Comparison of ENCODE assay signal across 18 cellular contexts in the genomic region with DNA sequence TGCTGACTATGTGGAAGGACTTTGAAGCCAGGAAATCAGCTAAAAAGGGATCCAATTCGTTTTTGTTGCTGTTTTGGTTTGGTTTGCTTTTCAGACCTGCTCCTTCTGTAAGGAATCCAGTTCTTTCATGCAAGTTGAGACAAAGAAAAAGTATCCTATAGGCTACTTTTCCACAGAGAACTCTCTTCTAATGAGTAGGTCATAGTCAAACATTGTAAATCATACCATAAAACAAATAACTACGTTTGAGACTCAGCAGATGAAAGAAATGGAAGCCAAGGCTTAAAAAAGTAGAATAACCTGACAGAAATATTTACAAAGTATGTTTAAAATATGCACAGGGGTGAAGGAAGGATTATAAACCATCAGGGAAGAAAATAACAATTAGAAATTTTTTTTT. TPM values are rescaled to one million over a fixed set of nuclear protein-coding genes. Genes with fewer than 3 reads are reported as not detected.
DNase-seq lines count a peak whose midpoint lies in the region; ATAC-seq and TF ChIP-seq lines count a peak whose summit lies in the region.
"Had no signal": no experiment of that assay in that cellular context is flagged by ENCODE, and none has a peak within 500 bp of the region (broad histone marks: within the 10 kb centered on the region; RNA-seq: fewer than 3 reads in every experiment).

No MANE protein-coding gene starts in this region.

- H4K20me1 ChIP-seq in PC-3 (ENCODE audit: low read length): no peaks in the 10 kb centered on the region
- H4K20me1 ChIP-seq in hepatocyte (ENCODE audit: insufficient read depth, poor library complexity, severe bottlenecking): no peaks in the 10 kb centered on the region
- H4K20me1 ChIP-seq: BLaER1 had no signal

- no peak overlapping the region for H3K4me2 ChIP-seq in PC-3 (ENCODE audit: low read length)
- H3K4me2 ChIP-seq in hepatocyte: peak overlapping the region; percentile 42
- H3K4me2 ChIP-seq: BLaER1 had no signal

- no peaks in the 10 kb centered on the region for H3K27me3 ChIP-seq in PC-3 (ENCODE audit: low read length)
- no peaks in the 10 kb centered on the region for H3K27me3 ChIP-seq in hepatocyte
- no peaks in the 10 kb centered on the region for H3K27me3 ChIP-seq in vagina
- H3K27me3 ChIP-seq in psoas muscle (ENCODE audit: insufficient read depth in 3 of 3, low read length in 2 of 3): no peaks in the 10 kb centered on the region
- H3K27me3 ChIP-seq: BLaER1 had no signal

- H3K36me3 Mint-ChIP-seq in nephron (ENCODE audit: low read depth): peaks cover 9% of the 10 kb centered on the region
- H3K36me3 Mint-ChIP-seq in activated T-helper 17 cell treated with anti-CD3 and anti-CD28 coated beads, Interleukin-2, amount 50 U/mL, for 72 hours (ENCODE audit: low read depth): no peaks in the 10 kb centered on the region
- H3K36me3 Mint-ChIP-seq: CD8-positive, alpha-beta T cell had no signal

- H3K36me3 ChIP-seq in PC-3 (ENCODE audit: low read depth, low read length) (no peaks in the 10 kb centered on the region), hepatocyte (replicated peaks; ENCODE audit: insufficient read depth, low read depth) (no peaks in the 10 kb centered on the region), vagina (no peaks in the 10 kb centered on the region), psoas muscle (ENCODE audit: insufficient read depth in 1 of 2, low read depth in 1 of 2) (no peaks in the 10 kb centered on the region)
- H3K36me3 ChIP-seq: BLaER1 had no signal

- DNase-seq in PC-3: peak; percentile 4
- DNase-seq in hepatocyte (ENCODE audit: low spot score): no peak
- no peak for DNase-seq in vagina (ENCODE audit: extremely low spot score in 2 of 2)
- no peak for DNase-seq in psoas muscle
- DNase-seq in C1 segment of cervical spinal cord (lab: John Stamatoyannopoulos, UW): no peak
- DNase-seq: 8988T; Calu3; CD8-positive, alpha-beta T cell; DMS79 treated with DMSO at 0.1 percent for 48 hours; GF-D8; H9 had no signal

- TF ChIP-seq POLR2A in vagina (IDR thresholded peaks at IDR 0.05): no peak

- no peaks in the 10 kb centered on the region for H3K79me2 ChIP-seq in PC-3 (ENCODE audit: low read length)
- no peaks in the 10 kb centered on the region for H3K79me2 ChIP-seq in hepatocyte

- H3K4me3 ChIP-seq in PC-3 (ENCODE audit: low read length) (no peak overlapping the region), hepatocyte (no peak overlapping the region), vagina (no peak overlapping the region), psoas muscle (no peak overlapping the region)
- H3K4me3 ChIP-seq: BLaER1, GM12878 had no signal

- ATAC-seq in PC-3 (peak; percentile 78; the same call in 1 of the 2 replicates), psoas muscle (no peak)
- no peak for ATAC-seq in activated T-helper 17 cell treated with anti-CD3 and anti-CD28 coated beads, Interleukin-2, amount 50 U/mL, for 72 hours (replicated peaks)
- ATAC-seq: CD8-positive, alpha-beta T cell; GM12878 had no signal

- peak overlapping the region; percentile 17 to 54 (median 17) for H3K27ac Mint-ChIP-seq in nephron
- no peak overlapping the region for H3K27ac Mint-ChIP-seq in activated T-helper 17 cell treated with anti-CD3 and anti-CD28 coated beads, Interleukin-2, amount 50 U/mL, for 72 hours
- H3K27ac Mint-ChIP-seq: CD8-positive, alpha-beta T cell; H9 had no signal

- H3K4me1 Mint-ChIP-seq in nephron: peaks cover 9% of the 10 kb centered on the region
- no peaks in the 10 kb centered on the region for H3K4me1 Mint-ChIP-seq in activated T-helper 17 cell treated with anti-CD3 and anti-CD28 coated beads, Interleukin-2, amount 50 U/mL, for 72 hours
- H3K4me1 Mint-ChIP-seq: H9 had no signal

- H3K9me3 Mint-ChIP-seq in nephron: peaks cover 45% of the 10 kb centered on the region
- H3K9me3 Mint-ChIP-seq in activated T-helper 17 cell treated with anti-CD3 and anti-CD28 coated beads, Interleukin-2, amount 50 U/mL, for 72 hours: no peaks in the 10 kb centered on the region

- no peaks in the 10 kb centered on the region for H3K27me3 Mint-ChIP-seq in nephron (ENCODE audit: low read depth)
- H3K27me3 Mint-ChIP-seq in activated T-helper 17 cell treated with anti-CD3 and anti-CD28 coated beads, Interleukin-2, amount 50 U/mL, for 72 hours: peaks cover 10% of the 10 kb centered on the region

- no peak overlapping the region for H2AFZ ChIP-seq in PC-3 (ENCODE audit: low read length)
- no peak overlapping the region for H2AFZ ChIP-seq in hepatocyte

- CTCF ChIA-PET in PC-3 (lab: Charles Lee): no interaction called here

- TF ChIP-seq CTCF in PC-3 (conservative IDR thresholded peaks at IDR 0.05; ENCODE audit: low read depth, low read length): no peak
- no peak for TF ChIP-seq CTCF in hepatocyte (IDR thresholded peaks at IDR 0.05; ENCODE audit: poor library complexity)
- no peak for TF ChIP-seq CTCF in nephron (IDR thresholded peaks at IDR 0.05; ENCODE audit: unreplicated experiment in 3 of 3)
- TF ChIP-seq CTCF in vagina (IDR thresholded peaks at IDR 0.05): no peak
- no peak for TF ChIP-seq CTCF in psoas muscle (IDR thresholded peaks at IDR 0.05)

- POLR2A ChIA-PET in PC-3 (lab: Charles Lee; ENCODE audit: unreplicated experiment): no interaction called here

- no peak overlapping the region for H3K4me3 Mint-ChIP-seq in nephron
- H3K4me3 Mint-ChIP-seq in activated T-helper 17 cell treated with anti-CD3 and anti-CD28 coated beads, Interleukin-2, amount 50 U/mL, for 72 hours: no peak overlapping the region
- H3K4me3 Mint-ChIP-seq: CD8-positive, alpha-beta T cell; H9 had no signal

- H3K4me1 ChIP-seq in PC-3 (ENCODE audit: insufficient read depth, low read length) (peaks cover 8% of the 10 kb centered on the region; the same call in 1 of the 2 replicates), hepatocyte (ENCODE audit: insufficient read depth) (peaks cover 5% of the 10 kb centered on the region), vagina (peaks cover 11% of the 10 kb centered on the region), psoas muscle (peaks cover 4% of the 10 kb centered on the region)
- H3K4me1 ChIP-seq: BLaER1 had no signal

- intact Hi-C loops in PC-3 (cut with micrococcal nuclease): no loop called here
- intact Hi-C loops in vagina (cut with DNase I): no loop called here
- intact Hi-C loops in psoas muscle (cut with DNase I): no loop called here

- H3K9me2 ChIP-seq in PC-3 (replicated peaks; ENCODE audit: low read length): no peaks in the 10 kb centered on the region
- H3K9me2 ChIP-seq in hepatocyte (replicated peaks; ENCODE audit: insufficient read depth): no peaks in the 10 kb centered on the region

- no TSS peak for BruUV-seq in PC-3 (replicated peaks; lab: Mats Ljungman, UMichigan)

- H3K9ac ChIP-seq in PC-3 (ENCODE audit: low read length): no peak overlapping the region
- H3K9ac ChIP-seq: BLaER1 had no signal

- WGBS in hepatocyte (ENCODE audit: low lambda C conversion rate, missing lambda C conversion rate): 29% methylated on average over 2 of the region's 2 CpGs
- WGBS in psoas muscle, 3 donors: 20 to 43% (median 21%) methylated on average over 2 of the region's 2 CpGs

- H3K9me3 ChIP-seq in PC-3 (ENCODE audit: low read length) (no peaks in the 10 kb centered on the region), hepatocyte (ENCODE audit: low read depth) (no peaks in the 10 kb centered on the region), vagina (no peaks in the 10 kb centered on the region), psoas muscle (peaks cover 5% of the 10 kb centered on the region)

- no peaks in the 10 kb centered on the region for H3F3A ChIP-seq in PC-3 (ENCODE audit: low read length, unreplicated experiment)

- H3K27ac ChIP-seq in PC-3 (ENCODE audit: low read length) (no peak overlapping the region), hepatocyte (peak overlapping the region; percentile 61), vagina (peak overlapping the region; percentile 57), psoas muscle (no peak overlapping the region)
- H3K27ac ChIP-seq: BLaER1 had no signal

RNA-seq across cellular contexts. Expression of a gene that starts 37.8 kb away (rescaled TPM):
- not detected in 2 replicates for total RNA-seq in PC-3 (2014; rRNA removed)
- total RNA-seq in hepatocyte: 0.04 and 0.17 TPM in 2 replicates
- polyA plus RNA-seq in hepatocyte: 0.23 TPM in 1 of 2 replicates, not detected in the other
- 0.74 TPM for total RNA-seq in vagina
- 1 to 10 TPM in 2 of 4 donors, under 1 TPM in 2; 0.32 to 6.6 (median 1.3) TPM for total RNA-seq in psoas muscle
- polyA plus RNA-seq in psoas muscle: 1 to 10 TPM in 1 of 3 donors, under 1 TPM in 2; 0.08 to 1.6 (median 0.55) TPM
- total RNA-seq in activated T-helper 17 cell treated with anti-CD3 and anti-CD28 coated beads, Interleukin-2, amount 50 U/mL, for 72 hours: under 1 TPM; 0.19 TPM
- total RNA-seq: A673; CD8-positive, alpha-beta T cell; GM12878; H1; H9; HepG2 had no signal
- polyA plus RNA-seq: H1 had no signal

Comparison
In these comparisons a context has a peak if more than half of its experiments do, and no peak if none do; other contexts are left out.
1. H3K27ac ChIP-seq: peak in hepatocyte (single experiment) and vagina (single experiment); none in PC-3 (single experiment) and psoas muscle (single experiment).